Comparison of ENCODE assay signal across 19 cellular contexts in the genomic region with DNA sequence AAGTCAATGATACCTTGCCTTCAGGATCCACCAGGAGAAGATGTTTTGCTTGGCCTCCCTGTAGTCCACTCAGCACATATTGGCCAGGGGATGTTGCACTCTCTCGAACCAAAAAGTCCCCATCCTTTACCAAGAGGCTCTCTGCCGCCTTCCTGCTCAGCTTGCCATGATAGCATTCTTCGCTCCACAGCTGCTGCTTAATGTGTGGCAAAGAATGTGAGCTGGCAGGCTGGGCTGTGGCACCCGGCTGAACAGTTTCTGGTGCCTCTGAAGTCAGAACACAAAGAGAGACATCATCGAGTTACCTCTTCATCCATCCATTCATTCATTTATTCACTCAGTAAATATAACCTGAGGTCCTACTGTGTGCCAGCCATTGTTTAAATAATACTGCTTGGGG. TPM values are rescaled to one million over a fixed set of nuclear protein-coding genes. Genes with fewer than 3 reads are reported as not detected.
A peak's percentile ranks its signal among the peaks of the same experiment; 100 is the strongest.
DNase-seq lines count a peak whose midpoint lies in the region; ATAC-seq and TF ChIP-seq lines count a peak whose summit lies in the region.
"Had no signal": no experiment of that assay in that cellular context is flagged by ENCODE, and none has a peak within 500 bp of the region (broad histone marks: within the 10 kb centered on the region; RNA-seq: fewer than 3 reads in every experiment).

No MANE protein-coding gene starts in this region.

- H2BK15ac ChIP-seq in neuronal stem cell (ENCODE audit: low read length) = no peak overlapping the region

- H2BK5ac ChIP-seq in neuronal stem cell (ENCODE audit: low read length) = no peak overlapping the region

- H3K9ac ChIP-seq in neuronal stem cell (ENCODE audit: low read depth, low read length, poor library complexity) = no peak overlapping the region

- peak overlapping the region; percentile 48 for H3K18ac ChIP-seq in neuronal stem cell (ENCODE audit: low read length)

- intact Hi-C loops in right lobe of liver (cut with DNase I) = no loop called here

- no peak for TF ChIP-seq POLR2A in right lobe of liver (IDR thresholded peaks at IDR 0.05)

- H2AK5ac ChIP-seq in neuronal stem cell (ENCODE audit: low read depth, low read length) = no peak overlapping the region

- H3K79me1 ChIP-seq in neuronal stem cell (ENCODE audit: low read depth, low read length) = no peaks in the 10 kb centered on the region

- H4K8ac ChIP-seq in neuronal stem cell (ENCODE audit: low read depth, low read length) = peak overlapping the region; percentile 9

- no peak overlapping the region for H3K14ac ChIP-seq in neuronal stem cell (ENCODE audit: low read length)

- H3K27ac ChIP-seq in neuronal stem cell (replicated peaks; ENCODE audit: low read length) = no peak overlapping the region
- H3K27ac ChIP-seq in right lobe of liver = no peak overlapping the region
- H3K27ac ChIP-seq: A549 had no signal

- H3K36me3 ChIP-seq in neuronal stem cell (replicated peaks in 1 of 2; ENCODE audit: control insufficient read depth in 2 of 2, insufficient read depth in 2 of 2, low read length in 2 of 2) (no peaks in the 10 kb centered on the region), right lobe of liver (no peaks in the 10 kb centered on the region)

- no peak overlapping the region for H3K4ac ChIP-seq in neuronal stem cell (ENCODE audit: low read length)

- H3K4me3 ChIP-seq in neuronal stem cell (ENCODE audit: low read length in 2 of 2) (no peak overlapping the region), right lobe of liver (no peak overlapping the region)
- H3K4me3 ChIP-seq: A549, GM23338 had no signal

- no peak overlapping the region for H2AFZ ChIP-seq in neuronal stem cell (ENCODE audit: low read length)
- H2AFZ ChIP-seq: GM23338 had no signal

- no peak for ATAC-seq in right lobe of liver
- no peak for ATAC-seq in GM21737 (IDR thresholded peaks at IDR 0.05; ENCODE audit: unreplicated experiment)
- ATAC-seq: A549, GM23338, HCT116 had no signal

- H3K4me1 ChIP-seq in neuronal stem cell (ENCODE audit: control insufficient read depth in 2 of 2, insufficient read depth in 1 of 2, low read depth in 1 of 2, low read length in 2 of 2) (peaks cover 0 to 1% of the 10 kb centered on the region in 2 donors), right lobe of liver (no peaks in the 10 kb centered on the region)
- H3K4me1 ChIP-seq: A549 had no signal

- H3K4me2 ChIP-seq in neuronal stem cell (ENCODE audit: insufficient read depth, low read length, poor library complexity, severe bottlenecking) = no peak overlapping the region
- H3K4me2 ChIP-seq: A549, GM23338 had no signal

- H3K23ac ChIP-seq in neuronal stem cell (ENCODE audit: low read depth, low read length, poor library complexity) = no peak overlapping the region

- H2BK120ac ChIP-seq in neuronal stem cell (ENCODE audit: low read depth, low read length) = no peak overlapping the region

- DNase-seq in LHCN-M2 (ENCODE audit: low read depth) (peak; percentile 29), myocyte (ENCODE audit: low read depth) (peak; percentile 69), neuronal stem cell (ENCODE audit: low spot score) (no peak), SW 1271 (lab: John Stamatoyannopoulos, UW) (no peak), right lobe of liver (no peak), AG20443 (ENCODE audit: low spot score) (no peak)
- DNase-seq: 8988T; ACHN; C1 segment of cervical spinal cord; Calu3; CD4-positive, alpha-beta memory T cell; COR-L47; DMS53; DMS79 treated with DMSO at 0.1 percent for 48 hours; H9 had no signal

- no peak overlapping the region for H2BK12ac ChIP-seq in neuronal stem cell (ENCODE audit: low read length)

- no peak overlapping the region for H4K91ac ChIP-seq in neuronal stem cell (ENCODE audit: low read depth, low read length, poor library complexity)

- no peak for TF ChIP-seq CTCF in right lobe of liver (IDR thresholded peaks at IDR 0.05)

- H3K9me3 ChIP-seq in neuronal stem cell (replicated peaks in 1 of 2; ENCODE audit: control insufficient read depth in 2 of 2, insufficient read depth in 1 of 2, low read depth in 1 of 2, low read length in 2 of 2) = peaks cover 0 to 6% of the 10 kb centered on the region in 2 donors
- no peaks in the 10 kb centered on the region for H3K9me3 ChIP-seq in right lobe of liver

- WGBS in neuronal stem cell (ENCODE audit: extremely low coverage in 2 of 2, insufficient read length in 2 of 2, insufficient replicate concordance in 1 of 2), 2 donors = no CpG with 5 or more reads among the region's 5 CpGs
- 59% methylated on average over 4 of the region's 5 CpGs for WGBS in right lobe of liver (ENCODE audit: insufficient coverage, low coverage, low lambda C conversion rate, missing lambda C conversion rate)

- peaks cover 0 to 2% (median 0%) of the 10 kb centered on the region in 3 experiments for H3K27me3 ChIP-seq in neuronal stem cell (ENCODE audit: control insufficient read depth in 3 of 3, insufficient read depth in 3 of 3, low read depth in 1 of 3, low read length in 3 of 3)
- H3K27me3 ChIP-seq in right lobe of liver = no peaks in the 10 kb centered on the region

RNA-seq across cellular contexts. Expression of gene CEP152, which starts 23.9 kb away (rescaled TPM):
- total RNA-seq in LHCN-M2 (2014; rRNA removed) (10.0 and 12.4 TPM in 2 replicates), myocyte (1.2 and 1.6 TPM in 2 replicates), right lobe of liver (10 to 100 TPM in 1 of 6 experiments, 1 to 10 TPM in 4, under 1 TPM in 1; 0.93 to 40.3 (median 2.0) TPM)
- 1.3 TPM for polyA plus RNA-seq in LHCN-M2 (2012)
- 1.0 TPM for polyA plus RNA-seq in myocyte (2012)
- polyA plus RNA-seq in neuronal stem cell (2013, experiment 1 of 2) = 11.2 TPM
- 11.9 TPM for polyA plus RNA-seq in neuronal stem cell (2013, experiment 2 of 2)

RNA-seq across cellular contexts. Expression of gene EID1, which starts 43.2 kb away (rescaled TPM):
- total RNA-seq in LHCN-M2 (2014; rRNA removed) (229 and 243 TPM in 2 replicates), myocyte (273 and 278 TPM in 2 replicates), right lobe of liver (10 to 100 TPM; 33.6 to 69.3 (median 47.5) TPM)
- polyA plus RNA-seq in LHCN-M2 (2012) = 124 TPM
- 153 TPM for polyA plus RNA-seq in myocyte (2012)
- 245 TPM for polyA plus RNA-seq in neuronal stem cell (2013, experiment 1 of 2)
- 255 TPM for polyA plus RNA-seq in neuronal stem cell (2013, experiment 2 of 2)

Comparison
In these comparisons a context has a peak if more than half of its experiments do, and no peak if none do; other contexts are left out.
1. DNase-seq: peak in LHCN-M2 (single experiment) and myocyte (single experiment); none in neuronal stem cell (single experiment), SW 1271 (0 of 2), right lobe of liver (0 of 3) and AG20443 (single experiment).